ENCODE assay signal across 1 cellular context in genomic region chr9:133357656-133358055, GRCh38.
TF ChIP-seq lines count a peak whose summit lies in the region.

No MANE protein-coding gene starts in this region.

TF ChIP-seq in SK-N-SH, 30 proteins besides CTCF, POLR2A, EP300 and RAD21 (continued from another document):
- TF ChIP-seq ZBTB33 (IDR thresholded peaks at IDR 0.05; ENCODE audit: borderline replicate concordance, low read depth) (no peak), TEAD4 (IDR thresholded peaks at IDR 0.05; ENCODE audit: borderline replicate concordance, insufficient read depth) (no peak), NRF1 (IDR thresholded peaks at IDR 0.05; ENCODE audit: low read depth, low read length) (no peak), EZH2phosphoT487 (IDR thresholded peaks at IDR 0.05; ENCODE audit: borderline replicate concordance, low read depth) (no peak), YY1 (IDR thresholded peaks at IDR 0.05; ENCODE audit: low read depth) (no peak), MXI1 (IDR thresholded peaks at IDR 0.05; ENCODE audit: low read depth, low read length) (no peak), MEF2A (IDR thresholded peaks at IDR 0.05; ENCODE audit: borderline replicate concordance, low read depth) (no peak), IRF3 (IDR thresholded peaks at IDR 0.05; ENCODE audit: low read depth, low read length) (no peak), JUND (IDR thresholded peaks at IDR 0.05) (no peak), FOXJ3 (CRISPR knock-in tag; IDR thresholded peaks at IDR 0.05) (no peak), GABPA (IDR thresholded peaks at IDR 0.05; ENCODE audit: low read depth) (no peak), POLR2AphosphoS5 (IDR thresholded peaks at IDR 0.05; ENCODE audit: low read depth, low read length) (no peak)
- TF ChIP-seq, protein P1, sequence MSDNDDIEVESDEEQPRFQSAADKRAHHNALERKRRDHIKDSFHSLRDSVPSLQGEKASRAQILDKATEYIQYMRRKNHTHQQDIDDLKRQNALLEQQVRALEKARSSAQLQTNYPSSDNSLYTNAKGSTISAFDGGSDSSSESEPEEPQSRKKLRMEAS (IDR thresholded peaks at IDR 0.05; ENCODE audit: low read depth), result no peak
